ENCODE assay signal across 18 cellular contexts in the genomic region with DNA sequence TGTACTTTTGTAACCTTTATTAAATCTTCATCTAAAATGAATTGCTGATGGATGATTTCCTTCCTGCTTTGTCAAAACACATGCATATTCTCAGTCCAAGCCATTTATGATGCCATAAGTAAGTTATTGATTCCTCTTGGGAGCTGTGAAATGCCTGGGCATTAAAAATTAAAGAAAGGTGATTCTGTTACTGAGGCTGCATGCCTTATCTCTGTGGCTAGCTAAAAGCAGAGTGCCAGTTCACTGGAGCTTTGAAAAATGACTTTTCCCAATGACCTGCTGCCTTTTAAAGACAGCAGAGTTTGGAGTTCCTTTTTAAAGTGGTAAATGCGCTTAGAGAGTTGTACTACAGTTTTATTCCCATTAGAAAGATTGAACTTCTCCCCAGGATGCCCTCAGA.
A peak's percentile ranks its signal among the peaks of the same experiment; 100 is the strongest.
DNase-seq lines count a peak whose midpoint lies in the region; FAIRE-seq and TF ChIP-seq lines count a peak whose summit lies in the region.
"Had no signal": no experiment of that assay in that cellular context is flagged by ENCODE, and none has a peak within 500 bp of the region (broad histone marks: within the 10 kb centered on the region; RNA-seq: fewer than 3 reads in every experiment).

No MANE protein-coding gene starts in this region.

- peaks cover 5% of the 10 kb centered on the region for H3K27me3 Mint-ChIP-seq in glutamatergic neuron (ENCODE audit: unreplicated experiment)

- no peaks in the 10 kb centered on the region for H3K36me3 Mint-ChIP-seq in glutamatergic neuron (ENCODE audit: unreplicated experiment)
- H3K36me3 Mint-ChIP-seq: CD8-positive, alpha-beta T cell had no signal

- H3K4me1 Mint-ChIP-seq in glutamatergic neuron (ENCODE audit: low read depth, unreplicated experiment): peaks cover 46% of the 10 kb centered on the region

- TF ChIP-seq POLR2A in GM12891 (IDR thresholded peaks at IDR 0.05; ENCODE audit: low read depth, low read length): no peak

- FAIRE-seq in GM12891 (lab: Jason Lieb, UNC): no peak
- FAIRE-seq: A204.1, GM12878 had no signal

- H3K9me3 Mint-ChIP-seq in glutamatergic neuron (ENCODE audit: unreplicated experiment): peaks cover 7% of the 10 kb centered on the region
- H3K9me3 Mint-ChIP-seq: CD8-positive, alpha-beta T cell had no signal

- H3K4me3 Mint-ChIP-seq in glutamatergic neuron (ENCODE audit: unreplicated experiment): no peak overlapping the region
- H3K4me3 Mint-ChIP-seq: CD8-positive, alpha-beta T cell had no signal

- H3K27ac ChIP-seq in cingulate gyrus (ENCODE audit: low read depth, low read length) (peak overlapping the region; percentile 91), temporal lobe (ENCODE audit: low read depth, low read length) (peak overlapping the region; percentile 90)
- H3K27ac ChIP-seq: BLaER1, GM23248, HL-60 had no signal

- peak overlapping the region; percentile 59 for H3K27ac Mint-ChIP-seq in glutamatergic neuron (ENCODE audit: unreplicated experiment)
- H3K27ac Mint-ChIP-seq: CD8-positive, alpha-beta T cell had no signal

- TF ChIP-seq CTCF in glutamatergic neuron (IDR thresholded peaks at IDR 0.05; ENCODE audit: partially characterized antibody, unreplicated experiment): no peak

- peak; percentile 32 for DNase-seq in SK-MEL-5 (ENCODE audit: low read depth, low spot score)
- DNase-seq in glutamatergic neuron: no peak
- no peak for DNase-seq in hippocampal formation (lab: John Stamatoyannopoulos, UW)
- DNase-seq in GM12891 (ENCODE audit: insufficient read length, low spot score): no peak
- no peak for DNase-seq in COLO668 (lab: John Stamatoyannopoulos, UW; ENCODE audit: unreplicated experiment)
- DNase-seq: CD8-positive, alpha-beta T cell; COR-L47; DMS 273 treated with DMSO at 0.1 percent for 48 hours; DMS53; DND-41; EL; GM23248 had no signal

- in situ Hi-C loops in SK-MEL-5 (cut with HindIII; ENCODE audit: low pct_unique_long_range_greater_than_20kb, low sequenced_read_pairs): no loop called here

TF ChIP-seq in GM12891, 5 proteins besides CTCF, POLR2A, EP300 and RAD21:
- no peak for TF ChIP-seq TAF1 (IDR thresholded peaks at IDR 0.05; ENCODE audit: low read depth, low read length)
